Comparison of ENCODE assay signal across 8 cellular contexts in genomic region chr17:47821031-47821423, GRCh38. TPM values are rescaled to one million over a fixed set of nuclear protein-coding genes. Genes with fewer than 3 reads are reported as not detected.
A peak's percentile ranks its signal among the peaks of the same experiment; 100 is the strongest.
DNase-seq lines count a peak whose midpoint lies in the region; ATAC-seq, FAIRE-seq and TF ChIP-seq lines count a peak whose summit lies in the region.

No MANE protein-coding gene starts in this region.

- no peak overlapping the region for H2AFZ ChIP-seq in keratinocyte (ENCODE audit: control insufficient read depth, low read length)

- H3K27ac ChIP-seq in keratinocyte (ENCODE audit: control insufficient read depth, insufficient read depth, low read length) (no peak overlapping the region), stomach smooth muscle (ENCODE audit: low read length) (no peak overlapping the region)

- H3K36me3 ChIP-seq in keratinocyte (ENCODE audit: control insufficient read depth in 2 of 2, extremely low read depth in 1 of 2, insufficient read depth in 2 of 2, low read length in 2 of 2): peaks cover 8 to 13% of the 10 kb centered on the region in 2 experiments
- H3K36me3 ChIP-seq in stomach smooth muscle (ENCODE audit: control insufficient read depth in 2 of 2, insufficient read depth in 2 of 2, low read length in 2 of 2): peaks cover 15 to 33% of the 10 kb centered on the region in 2 donors

- dilution Hi-C loops in keratinocyte (cut with MboI; ENCODE audit: extremely low pct_ligation_motif_present, low sequenced_read_pairs): no loop called here

- peaks cover 18% of the 10 kb centered on the region for H3K4me1 Mint-ChIP-seq in T-helper 2 cell treated with Interferon-gamma antibody and Interleukin-4, amounts not matched to agents 5 μg/mL and 100 μg/mL, for 36 hours (ENCODE audit: low read depth)
- peaks cover 15% of the 10 kb centered on the region for H3K4me1 Mint-ChIP-seq in activated T-helper 17 cell treated with anti-CD3 and anti-CD28 coated beads, Interleukin-2, amount 50 U/mL, for 72 hours

- FAIRE-seq in keratinocyte (lab: Jason Lieb, UNC): no peak

- no peaks in the 10 kb centered on the region for H3K27me3 Mint-ChIP-seq in T-helper 2 cell treated with Interferon-gamma antibody and Interleukin-4, amounts not matched to agents 5 μg/mL and 100 μg/mL, for 36 hours (ENCODE audit: low read depth)
- H3K27me3 Mint-ChIP-seq in activated T-helper 17 cell treated with anti-CD3 and anti-CD28 coated beads, Interleukin-2, amount 50 U/mL, for 72 hours: no peaks in the 10 kb centered on the region

- no peak for TF ChIP-seq CTCF in keratinocyte (optimal IDR thresholded peaks at IDR 0.05 in 1 of 3, IDR thresholded peaks at IDR 0.05 in 1 of 3, conservative IDR thresholded peaks at IDR 0.05 in 1 of 3; ENCODE audit: extremely low read depth in 1 of 3, insufficient read depth in 2 of 3, low read length in 3 of 3)

- H3K4me3 Mint-ChIP-seq in T-helper 2 cell treated with Interferon-gamma antibody and Interleukin-4, amounts not matched to agents 5 μg/mL and 100 μg/mL, for 36 hours: peak overlapping the region; percentile 99
- peak overlapping the region; percentile 93 for H3K4me3 Mint-ChIP-seq in activated T-helper 17 cell treated with anti-CD3 and anti-CD28 coated beads, Interleukin-2, amount 50 U/mL, for 72 hours

- peak overlapping the region; percentile 17 to 64 (median 41) for H3K4me3 ChIP-seq in keratinocyte (ENCODE audit: control insufficient read depth in 2 of 3, extremely low read depth in 1 of 3, insufficient read depth in 2 of 3, low read depth in 1 of 3, low read length in 3 of 3)
- H3K4me3 ChIP-seq in stomach smooth muscle (ENCODE audit: low read length in 2 of 2): peak overlapping the region; percentile 66 to 81

- H3K9ac ChIP-seq in keratinocyte (ENCODE audit: control insufficient read depth, extremely low read depth, insufficient read depth, low read length) (peak overlapping the region; percentile 23), stomach smooth muscle (ENCODE audit: low read length in 2 of 2) (peak overlapping the region; percentile 66 to 72)

- H3K4me1 ChIP-seq in keratinocyte (ENCODE audit: control insufficient read depth, extremely low read depth, insufficient read depth, low read length) (peaks cover 15% of the 10 kb centered on the region), stomach smooth muscle (ENCODE audit: control insufficient read depth, insufficient read depth, low read length) (peaks cover 19% of the 10 kb centered on the region)

- peak overlapping the region; percentile 86 for H3K27ac Mint-ChIP-seq in T-helper 2 cell treated with Interferon-gamma antibody and Interleukin-4, amounts not matched to agents 5 μg/mL and 100 μg/mL, for 36 hours
- peak overlapping the region; percentile 90 for H3K27ac Mint-ChIP-seq in activated T-helper 17 cell treated with anti-CD3 and anti-CD28 coated beads, Interleukin-2, amount 50 U/mL, for 72 hours

- no peaks in the 10 kb centered on the region for H4K20me1 ChIP-seq in keratinocyte (ENCODE audit: control insufficient read depth, extremely low read depth, insufficient read depth, low read length)

- no peaks in the 10 kb centered on the region for H3K9me3 Mint-ChIP-seq in T-helper 2 cell treated with Interferon-gamma antibody and Interleukin-4, amounts not matched to agents 5 μg/mL and 100 μg/mL, for 36 hours
- no peaks in the 10 kb centered on the region for H3K9me3 Mint-ChIP-seq in activated T-helper 17 cell treated with anti-CD3 and anti-CD28 coated beads, Interleukin-2, amount 50 U/mL, for 72 hours

- no peaks in the 10 kb centered on the region for H3K79me2 ChIP-seq in keratinocyte (ENCODE audit: control insufficient read depth, insufficient read depth, low read length)

- H3K4me2 ChIP-seq in keratinocyte (ENCODE audit: control insufficient read depth, extremely low read depth, insufficient read depth, low read depth, low read length): peak overlapping the region; percentile 67

- H3K9me3 ChIP-seq in keratinocyte (ENCODE audit: control insufficient read depth, low read depth, low read length) (no peaks in the 10 kb centered on the region), stomach smooth muscle (ENCODE audit: control insufficient read depth in 2 of 2, low read length in 2 of 2) (no peaks in the 10 kb centered on the region)

- no peaks in the 10 kb centered on the region for H3K9me1 ChIP-seq in keratinocyte (ENCODE audit: control insufficient read depth, extremely low read depth, insufficient read depth, low read length)

- peak; percentile 0 for ATAC-seq in activated T-helper 17 cell treated with anti-CD3 and anti-CD28 coated beads, Interleukin-2, amount 50 U/mL, for 72 hours (replicated peaks)

- no peak for DNase-seq in T-helper 2 cell treated with Interferon-gamma antibody and Interleukin-4, amounts not matched to agents 5 μg/mL and 100 μg/mL, for 36 hours (ENCODE audit: low spot score)
- DNase-seq in T-helper 2 cell: no peak
- no peak for DNase-seq in keratinocyte (ENCODE audit: low read depth, low spot score)
- no peak for DNase-seq in SW480 (ENCODE audit: low spot score)
- no peak for DNase-seq in NCI-H446 (lab: John Stamatoyannopoulos, UW)
- DNase-seq in globus pallidus (ENCODE audit: low spot score): no peak

- H3K36me3 Mint-ChIP-seq in T-helper 2 cell treated with Interferon-gamma antibody and Interleukin-4, amounts not matched to agents 5 μg/mL and 100 μg/mL, for 36 hours (ENCODE audit: low read depth): peaks cover 22% of the 10 kb centered on the region
- peaks cover 47% of the 10 kb centered on the region for H3K36me3 Mint-ChIP-seq in activated T-helper 17 cell treated with anti-CD3 and anti-CD28 coated beads, Interleukin-2, amount 50 U/mL, for 72 hours (ENCODE audit: low read depth)

- H3K27me3 ChIP-seq in keratinocyte (ENCODE audit: control insufficient read depth, extremely low read depth, insufficient read depth, low read length) (no peaks in the 10 kb centered on the region), stomach smooth muscle (ENCODE audit: control insufficient read depth in 1 of 2, insufficient read depth in 2 of 2, low read length in 2 of 2) (peaks cover 0 to 6% of the 10 kb centered on the region in 2 donors)

RNA-seq across cellular contexts. Expression of gene OSBPL7, which starts 0.6 kb away (rescaled TPM):
- total RNA-seq in activated T-helper 17 cell treated with anti-CD3 and anti-CD28 coated beads, Interleukin-2, amount 50 U/mL, for 72 hours: 10 to 100 TPM; 11.6 to 14.4 TPM
- polyA plus RNA-seq in keratinocyte: 1.9 to 3.4 TPM (median 2.2 TPM) in 3 replicates
- polyA plus RNA-seq in keratinocyte (2011; ENCODE audit: low read depth): not detected
- 0.95 and 1.5 TPM in 2 replicates for polyA plus RNA-seq in keratinocyte (2011; cell fraction: cytosol; rRNA removed)
- polyA plus RNA-seq in keratinocyte (2011; cell fraction: nucleus; rRNA removed): 8.6 and 13.9 TPM in 2 replicates
- 0.37 and 2.5 TPM in 2 replicates for polyA plus RNA-seq in keratinocyte (2012; ENCODE audit: low replicate concordance)
- polyA minus RNA-seq in keratinocyte: 2.8 to 7.8 TPM (median 5.8 TPM) in 3 replicates
- 2.3 TPM for polyA minus RNA-seq in keratinocyte (2011; cell fraction: cytosol; rRNA and poly(A)+ RNA removed)
- polyA minus RNA-seq in keratinocyte (2011; cell fraction: nucleus; rRNA and poly(A)+ RNA removed): 5.2 and 7.1 TPM in 2 replicates

RNA-seq across cellular contexts. Expression of gene MRPL10, which starts 10.3 kb away (rescaled TPM):
- total RNA-seq in activated T-helper 17 cell treated with anti-CD3 and anti-CD28 coated beads, Interleukin-2, amount 50 U/mL, for 72 hours: 10 to 100 TPM; 58.0 to 58.8 TPM
- 42.4 to 52.5 TPM (median 43.1 TPM) in 3 replicates for polyA plus RNA-seq in keratinocyte
- 36.2 TPM for polyA plus RNA-seq in keratinocyte (2011; ENCODE audit: low read depth)
- 49.7 and 55.2 TPM in 2 replicates for polyA plus RNA-seq in keratinocyte (2011; cell fraction: cytosol; rRNA removed)
- 33.2 and 38.8 TPM in 2 replicates for polyA plus RNA-seq in keratinocyte (2011; cell fraction: nucleus; rRNA removed)
- 35.4 and 36.8 TPM in 2 replicates for polyA plus RNA-seq in keratinocyte (2012; ENCODE audit: low replicate concordance)
- polyA minus RNA-seq in keratinocyte: 57.4 to 77.0 TPM (median 62.3 TPM) in 3 replicates
- 103 TPM for polyA minus RNA-seq in keratinocyte (2011; cell fraction: cytosol; rRNA and poly(A)+ RNA removed)
- 10.7 and 11.7 TPM in 2 replicates for polyA minus RNA-seq in keratinocyte (2011; cell fraction: nucleus; rRNA and poly(A)+ RNA removed)

RNA-seq across cellular contexts. Expression of gene LRRC46, which starts 10.4 kb away (rescaled TPM):
- total RNA-seq in activated T-helper 17 cell treated with anti-CD3 and anti-CD28 coated beads, Interleukin-2, amount 50 U/mL, for 72 hours: under 1 TPM; 0.58 to 0.61 TPM
- polyA plus RNA-seq in keratinocyte: 0.13 to 0.43 TPM (median 0.34 TPM) in 3 replicates
- polyA plus RNA-seq in keratinocyte (2011; ENCODE audit: low read depth): not detected
- polyA plus RNA-seq in keratinocyte (2011; cell fraction: cytosol; rRNA removed): 0.12 and 0.26 TPM in 2 replicates
- 0.27 and 0.45 TPM in 2 replicates for polyA plus RNA-seq in keratinocyte (2011; cell fraction: nucleus; rRNA removed)
- 0.50 and 0.54 TPM in 2 replicates for polyA plus RNA-seq in keratinocyte (2012; ENCODE audit: low replicate concordance)
- polyA minus RNA-seq in keratinocyte: 0.23 to 1.6 TPM (median 0.26 TPM) in 3 replicates
- not detected for polyA minus RNA-seq in keratinocyte (2011; cell fraction: cytosol; rRNA and poly(A)+ RNA removed)
- polyA minus RNA-seq in keratinocyte (2011; cell fraction: nucleus; rRNA and poly(A)+ RNA removed): not detected in 2 replicates

RNA-seq across cellular contexts. Expression of gene SCRN2, which starts 20.0 kb away (rescaled TPM):
- total RNA-seq in activated T-helper 17 cell treated with anti-CD3 and anti-CD28 coated beads, Interleukin-2, amount 50 U/mL, for 72 hours: 10 to 100 TPM; 21.2 to 21.8 TPM
- 17.1 to 26.4 TPM (median 24.8 TPM) in 3 replicates for polyA plus RNA-seq in keratinocyte
- 7.4 TPM for polyA plus RNA-seq in keratinocyte (2011; ENCODE audit: low read depth)
- polyA plus RNA-seq in keratinocyte (2011; cell fraction: cytosol; rRNA removed): 9.8 and 21.7 TPM in 2 replicates
- polyA plus RNA-seq in keratinocyte (2011; cell fraction: nucleus; rRNA removed): 62.5 and 68.2 TPM in 2 replicates
- 19.2 and 28.0 TPM in 2 replicates for polyA plus RNA-seq in keratinocyte (2012; ENCODE audit: low replicate concordance)
- polyA minus RNA-seq in keratinocyte: 14.6 to 22.0 TPM (median 14.9 TPM) in 3 replicates
- 17.8 TPM for polyA minus RNA-seq in keratinocyte (2011; cell fraction: cytosol; rRNA and poly(A)+ RNA removed)
- 15.2 and 16.5 TPM in 2 replicates for polyA minus RNA-seq in keratinocyte (2011; cell fraction: nucleus; rRNA and poly(A)+ RNA removed)

RNA-seq across cellular contexts. Expression of gene SP6, which starts 29.9 kb away (rescaled TPM):
- total RNA-seq in activated T-helper 17 cell treated with anti-CD3 and anti-CD28 coated beads, Interleukin-2, amount 50 U/mL, for 72 hours: under 1 TPM in 1 of 2 donors, not detected in 1; 0.21 TPM
- 2.0 to 3.0 TPM (median 2.0 TPM) in 3 replicates for polyA plus RNA-seq in keratinocyte
- polyA plus RNA-seq in keratinocyte (2011; ENCODE audit: low read depth): 1.6 TPM
- 2.0 and 2.1 TPM in 2 replicates for polyA plus RNA-seq in keratinocyte (2011; cell fraction: cytosol; rRNA removed)
- 6.7 and 8.5 TPM in 2 replicates for polyA plus RNA-seq in keratinocyte (2011; cell fraction: nucleus; rRNA removed)
- 3.1 and 9.5 TPM in 2 replicates for polyA plus RNA-seq in keratinocyte (2012; ENCODE audit: low replicate concordance)
- 1.2 to 2.5 TPM (median 1.6 TPM) in 3 replicates for polyA minus RNA-seq in keratinocyte
- 2.5 TPM for polyA minus RNA-seq in keratinocyte (2011; cell fraction: cytosol; rRNA and poly(A)+ RNA removed)
- polyA minus RNA-seq in keratinocyte (2011; cell fraction: nucleus; rRNA and poly(A)+ RNA removed): 4.4 and 4.5 TPM in 2 replicates
